ENCODE assay signal across 13 cellular contexts in genomic region chr11:10268746-10269487, GRCh38.
"Had no signal": no experiment of that assay in that cellular context is flagged by ENCODE, and none has a peak within 500 bp of the region (broad histone marks: within the 10 kb centered on the region; RNA-seq: fewer than 3 reads in every experiment).

No MANE protein-coding gene starts in this region.

- H3K36me3 ChIP-seq: lower lobe of right lung, right atrium auricular region, tibial nerve, vagina had no signal

- H3K27ac ChIP-seq: lower lobe of right lung, right atrium auricular region, tibial nerve, vagina had no signal

- H3K4me1 ChIP-seq: lower lobe of right lung, right atrium auricular region had no signal

- DNase-seq: amygdala; hippocampal formation; lower lobe of right lung; naive B cell; posterior cingulate gyrus; stimulated activated naive B cell treated with anti-CD40 and anti-IgM and Interleukin-4, amounts not matched to agents 10 μg/mL and 1 μg/mL and 100 μg/mL, for 72 hours; T-helper 2 cell had no signal

- H3K9me3 Mint-ChIP-seq: activated naive CD4-positive, alpha-beta T cell treated with anti-CD3 and anti-CD28 coated beads, Interleukin-2, amount 50 U/mL, for 72 hours; activated T-helper 2 cell treated with anti-CD3 and anti-CD28 coated beads, Interferon-gamma antibody, Interleukin-2, Interleukin-4, amounts not matched to agents 10 μg/mL and 5 μg/mL and 100 μg/mL, durations not matched to agents 14 hours and 24 hours and 36 hours; naive B cell; stimulated activated naive B cell treated with anti-CD40 and anti-IgM and Interleukin-4, amounts not matched to agents 10 μg/mL and 1 μg/mL and 100 μg/mL, for 72 hours had no signal

- H3K27me3 ChIP-seq: right atrium auricular region, tibial nerve, vagina had no signal

- H3K4me3 Mint-ChIP-seq: naive B cell; stimulated activated naive B cell treated with anti-CD40 and anti-IgM and Interleukin-4, amounts not matched to agents 10 μg/mL and 1 μg/mL and 100 μg/mL, for 72 hours had no signal

- H3K36me3 Mint-ChIP-seq: activated naive CD4-positive, alpha-beta T cell treated with anti-CD3 and anti-CD28 coated beads, Interleukin-2, amount 50 U/mL, for 72 hours had no signal

- H3K27me3 Mint-ChIP-seq: naive B cell; stimulated activated naive B cell treated with anti-CD40 and anti-IgM and Interleukin-4, amounts not matched to agents 10 μg/mL and 1 μg/mL and 100 μg/mL, for 72 hours had no signal

- H3K27ac Mint-ChIP-seq: activated naive CD4-positive, alpha-beta T cell treated with anti-CD3 and anti-CD28 coated beads, Interleukin-2, amount 50 U/mL, for 72 hours; activated T-helper 2 cell treated with anti-CD3 and anti-CD28 coated beads, Interferon-gamma antibody, Interleukin-2, Interleukin-4, amounts not matched to agents 10 μg/mL and 5 μg/mL and 100 μg/mL, durations not matched to agents 14 hours and 24 hours and 36 hours; naive B cell; stimulated activated naive B cell treated with anti-CD40 and anti-IgM and Interleukin-4, amounts not matched to agents 10 μg/mL and 1 μg/mL and 100 μg/mL, for 72 hours had no signal

- ATAC-seq: activated CD4-positive, CD25-positive, alpha-beta regulatory T cell treated with anti-CD3 and anti-CD28 coated beads, Interleukin-2, amount 50 U/mL, for 24 hours; activated naive CD4-positive, alpha-beta T cell treated with anti-CD3 and anti-CD28 coated beads, Interleukin-2, amount 50 U/mL, for 72 hours; lower lobe of right lung; stimulated activated naive B cell treated with anti-CD40 and anti-IgM and Interleukin-4, amounts not matched to agents 10 μg/mL and 1 μg/mL and 100 μg/mL, for 72 hours had no signal

- H3K4me3 ChIP-seq: lower lobe of right lung, right atrium auricular region, tibial nerve, vagina had no signal

- H3K9me3 ChIP-seq: lower lobe of right lung, right atrium auricular region, vagina had no signal
